ENCODE assay signal across 27 cellular contexts in genomic region chr19:34979819-34980640, GRCh38.
"Had no signal": no experiment of that assay in that cellular context is flagged by ENCODE, and none has a peak within 500 bp of the region (broad histone marks: within the 10 kb centered on the region; RNA-seq: fewer than 3 reads in every experiment).

No MANE protein-coding gene starts in this region.

- H3K4me3 Mint-ChIP-seq: activated CD8-positive, alpha-beta memory T cell treated with anti-CD3 and anti-CD28 coated beads, Interleukin-2, amount 10 ng/mL, durations not matched to agents 7 days and 5 days; activated CD8-positive, alpha-beta T cell treated with anti-CD3 and anti-CD28 coated beads, Interleukin-2, amount 10 ng/mL, durations not matched to agents 7 days and 5 days; activated naive CD4-positive, alpha-beta T cell treated with anti-CD3 and anti-CD28 coated beads, Interleukin-2, amount 50 U/mL, for 24 hours; activated naive CD8-positive, alpha-beta T cell treated with anti-CD3 and anti-CD28 coated beads, Interleukin-2, amount 50 U/mL, for 24 hours; dendritic cell treated with granulocyte-macrophage colony-stimulating factor and Interleukin-4, amounts not matched to agents 40 ng/mL and 50 ng/mL, for 4 days; endodermal cell; nephron; stimulated activated naive B cell treated with anti-CD40 and anti-IgM and Interleukin-4, amounts not matched to agents 10 μg/mL and 1 μg/mL and 100 μg/mL, for 72 hours; T-helper 17 cell had no signal

- H3K36me3 Mint-ChIP-seq: activated naive CD4-positive, alpha-beta T cell treated with anti-CD3 and anti-CD28 coated beads, Interleukin-2, amount 50 U/mL, for 24 hours had no signal

- H3K27me3 Mint-ChIP-seq: activated naive CD4-positive, alpha-beta T cell treated with anti-CD3 and anti-CD28 coated beads, Interleukin-2, amount 50 U/mL, for 24 hours; activated naive CD8-positive, alpha-beta T cell treated with anti-CD3 and anti-CD28 coated beads, Interleukin-2, amount 50 U/mL, for 24 hours; dendritic cell treated with granulocyte-macrophage colony-stimulating factor and Interleukin-4, amounts not matched to agents 40 ng/mL and 50 ng/mL, for 4 days; T-helper 17 cell had no signal

- H3K27ac Mint-ChIP-seq: activated CD8-positive, alpha-beta memory T cell treated with anti-CD3 and anti-CD28 coated beads, Interleukin-2, amount 10 ng/mL, durations not matched to agents 7 days and 5 days; activated CD8-positive, alpha-beta T cell treated with anti-CD3 and anti-CD28 coated beads, Interleukin-2, amount 10 ng/mL, durations not matched to agents 7 days and 5 days; activated naive CD4-positive, alpha-beta T cell treated with anti-CD3 and anti-CD28 coated beads, Interleukin-2, amount 50 U/mL, for 24 hours; activated naive CD8-positive, alpha-beta T cell treated with anti-CD3 and anti-CD28 coated beads, Interleukin-2, amount 50 U/mL, for 24 hours; dendritic cell treated with granulocyte-macrophage colony-stimulating factor and Interleukin-4, amounts not matched to agents 40 ng/mL and 50 ng/mL, for 4 days; endodermal cell; nephron; stimulated activated naive B cell treated with anti-CD40 and anti-IgM and Interleukin-4, amounts not matched to agents 10 μg/mL and 1 μg/mL and 100 μg/mL, for 72 hours; T-helper 17 cell had no signal

- DNase-seq: activated CD4-positive, alpha-beta T cell treated with anti-CD3 and anti-CD28 coated beads, Interleukin-2, amount 50 U/mL, for 1 hour; activated CD8-positive, alpha-beta memory T cell treated with anti-CD3 and anti-CD28 coated beads, Interleukin-2, amount 10 ng/mL, durations not matched to agents 7 days and 5 days; activated CD8-positive, alpha-beta T cell treated with anti-CD3 and anti-CD28 coated beads, Interleukin-2, amount 10 ng/mL, durations not matched to agents 7 days and 5 days; activated gamma-delta T cell; activated naive CD8-positive, alpha-beta T cell treated with anti-CD3 and anti-CD28 coated beads, Interleukin-2, amount 50 U/mL, for 24 hours; amygdala; central memory CD4-positive, alpha-beta T cell; endodermal cell; foreskin fibroblast; heart left ventricle; left ventricle myocardium inferior; mammary epithelial cell; right cardiac atrium; stimulated activated CD4-positive, alpha-beta T cell treated with anti-CD3 and anti-CD28 coated beads, Interleukin-15, amount 100 ng/mL, for 24 hours; stimulated activated CD4-positive, alpha-beta T cell treated with anti-CD3 and anti-CD28 coated beads, Interleukin-2, amount 100 ng/mL, for 24 hours; stimulated activated naive B cell treated with anti-CD40 and anti-IgM and Interleukin-4, amounts not matched to agents 10 μg/mL and 1 μg/mL and 100 μg/mL, for 72 hours; stomach; T-helper 17 cell; T1000; thyroid gland; upper lobe of left lung; WERI-Rb-1 had no signal

- H3K4me3 ChIP-seq: heart left ventricle, left ventricle myocardium inferior, stomach, thyroid gland, upper lobe of left lung, vagina had no signal

- H3K9me3 Mint-ChIP-seq: activated naive CD4-positive, alpha-beta T cell treated with anti-CD3 and anti-CD28 coated beads, Interleukin-2, amount 50 U/mL, for 24 hours had no signal

- H3K4me1 Mint-ChIP-seq: endodermal cell had no signal

- ATAC-seq: activated CD8-positive, alpha-beta memory T cell treated with anti-CD3 and anti-CD28 coated beads, Interleukin-2, amount 10 ng/mL, durations not matched to agents 7 days and 5 days; activated CD8-positive, alpha-beta T cell treated with anti-CD3 and anti-CD28 coated beads, Interleukin-2, amount 10 ng/mL, durations not matched to agents 7 days and 5 days; activated naive CD8-positive, alpha-beta T cell treated with anti-CD3 and anti-CD28 coated beads, Interleukin-2, amount 50 U/mL, for 24 hours; esophagus mucosa; heart left ventricle; right cardiac atrium; stimulated activated naive B cell treated with anti-CD40 and anti-IgM and Interleukin-4, amounts not matched to agents 10 μg/mL and 1 μg/mL and 100 μg/mL, for 72 hours; T-helper 17 cell had no signal
